Comparison of ENCODE assay signal across 15 cellular contexts in genomic region chr5:31408814-31409213, GRCh38.
DNase-seq lines count a peak whose midpoint lies in the region; ATAC-seq and TF ChIP-seq lines count a peak whose summit lies in the region.
"Had no signal": no experiment of that assay in that cellular context is flagged by ENCODE, and none has a peak within 500 bp of the region (broad histone marks: within the 10 kb centered on the region; RNA-seq: fewer than 3 reads in every experiment).

No MANE protein-coding gene starts in this region.

- DNase-seq in BJ (ENCODE audit: low read depth) (peak; percentile 54), LHCN-M2 (ENCODE audit: low read depth) (peak; percentile 58), epithelial cell of proximal tubule (ENCODE audit: low read depth) (peak; percentile 72), mesendoderm (peak; percentile 68), LoVo (ENCODE audit: low spot score) (no peak), NCI-H2171 treated with DMSO at 0.1 percent for 48 hours (lab: John Stamatoyannopoulos, UW) (no peak)
- DNase-seq in activated naive CD8-positive, alpha-beta T cell treated with anti-CD3 and anti-CD28 coated beads, Interleukin-2, amount 50 U/mL, for 24 hours, result no peak
- DNase-seq in stimulated activated naive CD8-positive, alpha-beta T cell treated with anti-CD3 and anti-CD28 coated beads, Interleukin-15, amount 100 ng/mL, for 72 hours, result no peak
- DNase-seq: adrenal gland; CD8-positive, alpha-beta T cell; endodermal cell; left colon; NCI-H187; occipital lobe; stimulated activated CD4-positive, alpha-beta T cell treated with anti-CD3 and anti-CD28 coated beads, Interleukin-4, amount 100 ng/mL, for 4 hours had no signal

- no peak overlapping the region for H3K23ac ChIP-seq in mesendoderm (ENCODE audit: low read length)

- TF ChIP-seq CTCF in BJ (IDR thresholded peaks at IDR 0.05; ENCODE audit: insufficient read depth, low read depth, low read length) (no peak), epithelial cell of proximal tubule (conservative IDR thresholded peaks at IDR 0.05; ENCODE audit: low read depth, low read length) (no peak)

- H3K4ac ChIP-seq in mesendoderm (ENCODE audit: low read depth, low read length), result no peak overlapping the region

- H3K18ac ChIP-seq in mesendoderm (ENCODE audit: low read length), result no peak overlapping the region

- no peaks in the 10 kb centered on the region for H3K4me1 ChIP-seq in mesendoderm (ENCODE audit: control insufficient read depth, low read depth, low read length)

- H3K9me3 Mint-ChIP-seq in activated naive CD8-positive, alpha-beta T cell treated with anti-CD3 and anti-CD28 coated beads, Interleukin-2, amount 50 U/mL, for 24 hours, result no peaks in the 10 kb centered on the region
- H3K9me3 Mint-ChIP-seq in stimulated activated naive CD8-positive, alpha-beta T cell treated with anti-CD3 and anti-CD28 coated beads, Interleukin-15, amount 100 ng/mL, for 72 hours, result no peaks in the 10 kb centered on the region
- H3K9me3 Mint-ChIP-seq: CD8-positive, alpha-beta T cell; endodermal cell had no signal

- POLR2A ChIA-PET in BJ (lab: Charles Lee), result no interaction called here

- no peak overlapping the region for H4K5ac ChIP-seq in mesendoderm (ENCODE audit: low read length)

- peaks cover 2% of the 10 kb centered on the region for H3K4me1 Mint-ChIP-seq in activated naive CD8-positive, alpha-beta T cell treated with anti-CD3 and anti-CD28 coated beads, Interleukin-2, amount 50 U/mL, for 24 hours
- H3K4me1 Mint-ChIP-seq in stimulated activated naive CD8-positive, alpha-beta T cell treated with anti-CD3 and anti-CD28 coated beads, Interleukin-15, amount 100 ng/mL, for 72 hours, result peaks cover 3% of the 10 kb centered on the region

- no peaks in the 10 kb centered on the region for H3K79me2 ChIP-seq in mesendoderm (ENCODE audit: control insufficient read depth, insufficient read depth, low read length)

- peaks cover 69% of the 10 kb centered on the region for H3K36me3 Mint-ChIP-seq in activated naive CD8-positive, alpha-beta T cell treated with anti-CD3 and anti-CD28 coated beads, Interleukin-2, amount 50 U/mL, for 24 hours (ENCODE audit: low read depth)

- H3K27ac ChIP-seq in mesendoderm (ENCODE audit: low read depth, low read length), result no peak overlapping the region
- H3K27ac ChIP-seq: adrenal gland had no signal

- no peak for ATAC-seq in activated naive CD8-positive, alpha-beta T cell treated with anti-CD3 and anti-CD28 coated beads, Interleukin-2, amount 50 U/mL, for 24 hours
- ATAC-seq in stimulated activated naive CD8-positive, alpha-beta T cell treated with anti-CD3 and anti-CD28 coated beads, Interleukin-15, amount 100 ng/mL, for 72 hours, result no peak
- ATAC-seq: CD8-positive, alpha-beta T cell; left colon had no signal

- H3K36me3 ChIP-seq in BJ (ENCODE audit: control insufficient read depth, insufficient read depth, low read length), result peaks cover 2% of the 10 kb centered on the region; the same call in 1 of the 2 replicates
- H3K36me3 ChIP-seq in mesendoderm (ENCODE audit: control insufficient read depth, insufficient read depth, low read length), result peaks cover 3% of the 10 kb centered on the region

- H3K4me2 ChIP-seq in mesendoderm (ENCODE audit: low read length), result no peak overlapping the region

- no peak overlapping the region for H2AK5ac ChIP-seq in mesendoderm (ENCODE audit: low read length)

- H3K27me3 Mint-ChIP-seq in activated naive CD8-positive, alpha-beta T cell treated with anti-CD3 and anti-CD28 coated beads, Interleukin-2, amount 50 U/mL, for 24 hours, result no peaks in the 10 kb centered on the region
- no peaks in the 10 kb centered on the region for H3K27me3 Mint-ChIP-seq in stimulated activated naive CD8-positive, alpha-beta T cell treated with anti-CD3 and anti-CD28 coated beads, Interleukin-15, amount 100 ng/mL, for 72 hours

- no peak overlapping the region for H3K4me3 Mint-ChIP-seq in activated naive CD8-positive, alpha-beta T cell treated with anti-CD3 and anti-CD28 coated beads, Interleukin-2, amount 50 U/mL, for 24 hours
- H3K4me3 Mint-ChIP-seq in stimulated activated naive CD8-positive, alpha-beta T cell treated with anti-CD3 and anti-CD28 coated beads, Interleukin-15, amount 100 ng/mL, for 72 hours, result no peak overlapping the region
- H3K4me3 Mint-ChIP-seq: CD8-positive, alpha-beta T cell; endodermal cell had no signal

- no peak overlapping the region for H4K8ac ChIP-seq in mesendoderm (ENCODE audit: low read depth, low read length)

- no peak overlapping the region for H2BK120ac ChIP-seq in mesendoderm (ENCODE audit: low read depth, low read length)

- no peak overlapping the region for H2BK15ac ChIP-seq in mesendoderm (replicated peaks; ENCODE audit: low read depth)

- no peaks in the 10 kb centered on the region for H3K79me1 ChIP-seq in mesendoderm (ENCODE audit: low read length)

- H3K56ac ChIP-seq in mesendoderm (ENCODE audit: low read length), result no peak overlapping the region

- H3K4me3 ChIP-seq in BJ (ENCODE audit: low read depth, low read length) (no peak overlapping the region), epithelial cell of proximal tubule (ENCODE audit: low read depth, low read length) (no peak overlapping the region), mesendoderm (ENCODE audit: low read length) (no peak overlapping the region)
- H3K4me3 ChIP-seq: adrenal gland had no signal

- no peak overlapping the region for H3K9ac ChIP-seq in mesendoderm (ENCODE audit: low read length)

- no peak overlapping the region for H2BK5ac ChIP-seq in mesendoderm (ENCODE audit: low read length)

- no peak overlapping the region for H3K27ac Mint-ChIP-seq in activated naive CD8-positive, alpha-beta T cell treated with anti-CD3 and anti-CD28 coated beads, Interleukin-2, amount 50 U/mL, for 24 hours
- no peak overlapping the region for H3K27ac Mint-ChIP-seq in stimulated activated naive CD8-positive, alpha-beta T cell treated with anti-CD3 and anti-CD28 coated beads, Interleukin-15, amount 100 ng/mL, for 72 hours
- H3K27ac Mint-ChIP-seq: CD8-positive, alpha-beta T cell; endodermal cell had no signal

- CTCF ChIA-PET in BJ (lab: Yijun Ruan, JAX), result interaction anchor here (0.6 to 1.2 kb wide), 2 partner anchors 42 to 45 kb away, joined by 3 read pairs; no protein-coding TSS in a partner anchor

- no peaks in the 10 kb centered on the region for H3K27me3 ChIP-seq in BJ (ENCODE audit: control insufficient read depth, insufficient read depth, low read length)
- no peaks in the 10 kb centered on the region for H3K27me3 ChIP-seq in mesendoderm (ENCODE audit: insufficient read depth, low read length, poor library complexity)
- H3K27me3 ChIP-seq: adrenal gland had no signal

Comparison
In these comparisons a context has a peak if more than half of its experiments do, and no peak if none do; other contexts are left out.
1. DNase-seq: peak in BJ (single experiment), LHCN-M2 (single experiment), epithelial cell of proximal tubule (single experiment) and mesendoderm (single experiment); none in LoVo (single experiment), activated naive CD8-positive, alpha-beta T cell treated with anti-CD3 and anti-CD28 coated beads, Interleukin-2, amount 50 U/mL, for 24 hours (single experiment), stimulated activated naive CD8-positive, alpha-beta T cell treated with anti-CD3 and anti-CD28 coated beads, Interleukin-15, amount 100 ng/mL, for 72 hours (0 of 2) and NCI-H2171 treated with DMSO at 0.1 percent for 48 hours (single experiment).